14 cellular contexts compared by ENCODE assay signal in genomic region chr17:72219136-72219823, GRCh38.
DNase-seq lines count a peak whose midpoint lies in the region; ATAC-seq, FAIRE-seq and TF ChIP-seq lines count a peak whose summit lies in the region.
"Had no signal": no experiment of that assay in that cellular context is flagged by ENCODE, and none has a peak within 500 bp of the region (broad histone marks: within the 10 kb centered on the region; RNA-seq: fewer than 3 reads in every experiment).

No MANE protein-coding gene starts in this region.

- POLR2A ChIA-PET in IMR-90 (lab: Charles Lee; ENCODE audit: unreplicated experiment), result no interaction called here
- POLR2A ChIA-PET in RWPE1 (lab: Yijun Ruan, JAX; ENCODE audit: low non-redundant PET), result no interaction called here

- intact Hi-C loops in IMR-90 (cut with micrococcal nuclease), result no loop called here

- in situ Hi-C loops in IMR-90 (cut with MboI; ENCODE audit: low sequenced_read_pairs), result no loop called here

- ATAC-seq in IMR-90 (ENCODE audit: low read depth) (peak; percentile 21; the same call in 1 of the 2 replicates), GM21526 (IDR thresholded peaks at IDR 0.05; ENCODE audit: low FRiP score, unreplicated experiment) (no peak), HG02884 (IDR thresholded peaks at IDR 0.05; ENCODE audit: unreplicated experiment) (no peak)
- ATAC-seq: PC-3 had no signal

- H3K14ac ChIP-seq in IMR-90 (replicated peaks; ENCODE audit: low read depth, low read length), result no peak overlapping the region

- no peak overlapping the region for H2AK9ac ChIP-seq in IMR-90 (replicated peaks; ENCODE audit: low read depth, low read length, poor library complexity)

- H3K23ac ChIP-seq in IMR-90 (ENCODE audit: low read depth, low read length), result no peak overlapping the region

- no peak overlapping the region for H3K4ac ChIP-seq in IMR-90 (ENCODE audit: low read depth, low read length)

- H3K56ac ChIP-seq in IMR-90 (ENCODE audit: extremely low read depth, insufficient read depth, low read length), result no peak overlapping the region

- dilution Hi-C loops in IMR-90 (cut with HindIII; ENCODE audit: low sequenced_read_pairs, unreplicated experiment), result no loop called here

- no peak overlapping the region for H2BK120ac ChIP-seq in IMR-90 (ENCODE audit: low read depth, low read length)

- no peak for TF ChIP-seq RAD21 in IMR-90 (IDR thresholded peaks at IDR 0.05; ENCODE audit: low read length)

- H4K8ac ChIP-seq in IMR-90 (ENCODE audit: low read depth in 2 of 2, low read length in 2 of 2), result no peak overlapping the region

- H2AK5ac ChIP-seq in IMR-90 (ENCODE audit: low read depth, low read length), result no peak overlapping the region

- H3K27ac Mint-ChIP-seq in chondrocyte (ENCODE audit: unreplicated experiment), result no peak overlapping the region

- H2BK20ac ChIP-seq in IMR-90 (ENCODE audit: low read depth, low read length), result no peak overlapping the region

- no peak for TF ChIP-seq CTCF in IMR-90 (conservative IDR thresholded peaks at IDR 0.05; ENCODE audit: low read depth, low read length)
- TF ChIP-seq CTCF in chondrocyte (IDR thresholded peaks at IDR 0.05), result no peak
- TF ChIP-seq CTCF in kidney epithelial cell (IDR thresholded peaks at IDR 0.05; ENCODE audit: insufficient read depth, low read length, poor library complexity, severe bottlenecking), result no peak
- no peak for TF ChIP-seq CTCF in RWPE1 (conservative IDR thresholded peaks at IDR 0.05; ENCODE audit: low read depth)

- H2BK5ac ChIP-seq in IMR-90 (ENCODE audit: low read depth, low read length, poor library complexity, severe bottlenecking), result no peak overlapping the region

- peak overlapping the region; percentile 64 for H3K4me3 Mint-ChIP-seq in chondrocyte (ENCODE audit: unreplicated experiment)

- no peaks in the 10 kb centered on the region for H3K36me3 Mint-ChIP-seq in chondrocyte (ENCODE audit: low read depth)

- H3K4me3 ChIP-seq in IMR-90 (ENCODE audit: insufficient read depth, low read depth, low read length) (no peak overlapping the region), kidney epithelial cell (ENCODE audit: low read depth, low read length) (peak overlapping the region; percentile 22), small intestine (ENCODE audit: low read depth in 1 of 2, low read length in 2 of 2) (peak overlapping the region in 1 of 2 donors; percentile 21)

- 12% methylated on average over 5 of the region's 23 CpGs; no CpG with 5 or more reads in 1 of the 2 experiments for WGBS in IMR-90 (ENCODE audit: extremely low coverage in 2 of 2, insufficient read length in 1 of 2), 2 experiments
- WGBS in small intestine, 3 donors, result 1 to 5% (median 4%) methylated on average over 21 to 23 of the region's 23 CpGs

- H3K9me3 Mint-ChIP-seq in chondrocyte (ENCODE audit: low read depth), result no peaks in the 10 kb centered on the region

- H3K4me1 ChIP-seq in IMR-90 (ENCODE audit: control insufficient read depth, insufficient read depth, low read length) (peaks cover 4% of the 10 kb centered on the region; the same call in 1 of the 2 replicates), small intestine (ENCODE audit: control insufficient read depth in 2 of 2, insufficient read depth in 1 of 2, low read depth in 1 of 2, low read length in 1 of 2) (peaks cover 0 to 2% of the 10 kb centered on the region in 2 donors)

- H4K20me1 ChIP-seq in IMR-90 (ENCODE audit: insufficient read depth, low read length), result no peaks in the 10 kb centered on the region

- no peak overlapping the region for H2AFZ ChIP-seq in IMR-90 (replicated peaks; ENCODE audit: low read length, poor library complexity)

- no peak overlapping the region for H4K91ac ChIP-seq in IMR-90 (ENCODE audit: insufficient read depth, low read depth, low read length)

- H3K27me3 ChIP-seq in IMR-90 (ENCODE audit: control insufficient read depth, insufficient read depth, low read length) (peaks cover 39% of the 10 kb centered on the region), kidney epithelial cell (ENCODE audit: control insufficient read depth, insufficient read depth, low read length) (peaks cover 19% of the 10 kb centered on the region), small intestine (ENCODE audit: control insufficient read depth in 2 of 2, insufficient read depth in 2 of 2, low read length in 2 of 2) (peaks cover 0 to 5% of the 10 kb centered on the region in 2 donors)

- peaks cover 18% of the 10 kb centered on the region for H3K4me1 Mint-ChIP-seq in chondrocyte (ENCODE audit: low read depth)

- no peak overlapping the region for H2BK15ac ChIP-seq in IMR-90 (ENCODE audit: low read depth, low read length)

- no peak overlapping the region for H4K5ac ChIP-seq in IMR-90 (ENCODE audit: low read depth, low read length)

- FAIRE-seq in small intestine (lab: Jason Lieb, UNC), result no peak
- FAIRE-seq: HTR-8/SVneo, keratinocyte had no signal

- DNase-seq in IMR-90 (no peak), chondrocyte (ENCODE audit: low spot score) (no peak), kidney epithelial cell (ENCODE audit: low read depth) (no peak), small intestine (peak; percentile 56), RWPE1 (ENCODE audit: low spot score) (no peak)
- DNase-seq: activated CD4-positive, alpha-beta T cell treated with anti-CD3 and anti-CD28 coated beads for 1 hour; NCI-H2171; PC-3; substantia nigra; T-helper 1 cell had no signal

- peaks cover 38% of the 10 kb centered on the region for H3K27me3 Mint-ChIP-seq in chondrocyte (ENCODE audit: low read depth)

- no peaks in the 10 kb centered on the region for H3K9me1 ChIP-seq in IMR-90 (ENCODE audit: insufficient read depth, low read length)

- H3K79me1 ChIP-seq in IMR-90 (ENCODE audit: low read depth in 1 of 2, low read length in 2 of 2), result no peaks in the 10 kb centered on the region

- TF ChIP-seq POLR2A in IMR-90 (IDR thresholded peaks at IDR 0.05; ENCODE audit: low read depth, low read length), result no peak

- H3K9ac ChIP-seq in IMR-90 (ENCODE audit: low read depth, low read length), result no peak overlapping the region

- H3K36me3 ChIP-seq in IMR-90 (ENCODE audit: control insufficient read depth, insufficient read depth, low read length) (no peaks in the 10 kb centered on the region), kidney epithelial cell (ENCODE audit: control insufficient read depth, insufficient read depth, low read length) (no peaks in the 10 kb centered on the region), small intestine (ENCODE audit: control insufficient read depth in 2 of 2, insufficient read depth in 2 of 2, low read length in 2 of 2) (no peaks in the 10 kb centered on the region)

- H3K27ac ChIP-seq in IMR-90 (ENCODE audit: insufficient read depth, low read length) (no peak overlapping the region), small intestine (ENCODE audit: low read depth in 1 of 2, low read length in 1 of 2) (peak overlapping the region; percentile 1 to 37), RWPE1 (no peak overlapping the region)

- peak overlapping the region; percentile 36; the same call in 1 of the 2 replicates for H3K4me2 ChIP-seq in IMR-90 (ENCODE audit: low read depth, low read length)

- H3K9me3 ChIP-seq in IMR-90 (ENCODE audit: control insufficient read depth, insufficient read depth, low read length) (peaks cover 6% of the 10 kb centered on the region), small intestine (ENCODE audit: control insufficient read depth, low read depth) (no peaks in the 10 kb centered on the region)

- no TSS peak for BruUV-seq in IMR-90 (replicated peaks; lab: Mats Ljungman, UMichigan)

- CTCF ChIA-PET in IMR-90 (lab: Yijun Ruan, JAX), result no interaction called here
- CTCF ChIA-PET in RWPE1 (lab: Yijun Ruan, JAX), result no interaction called here

- H3K18ac ChIP-seq in IMR-90 (ENCODE audit: low read depth, low read length), result no peak overlapping the region

TF ChIP-seq in IMR-90, 13 proteins besides CTCF, POLR2A, EP300 and RAD21:
- TF ChIP-seq RCOR1 (IDR thresholded peaks at IDR 0.05; ENCODE audit: insufficient replicate concordance, low read length) (no peak), NFE2L2 (IDR thresholded peaks at IDR 0.05; ENCODE audit: low read depth, low read length) (no peak), MAFK (IDR thresholded peaks at IDR 0.05; ENCODE audit: low read depth, low read length) (no peak), USF2 (IDR thresholded peaks at IDR 0.05; ENCODE audit: low read depth, low read length) (no peak), FOS (IDR thresholded peaks at IDR 0.05; ENCODE audit: low read depth, low read length) (no peak), MXI1 (IDR thresholded peaks at IDR 0.05; ENCODE audit: borderline replicate concordance, low read depth, low read length) (no peak), CHD1 (IDR thresholded peaks at IDR 0.05; ENCODE audit: low read depth, low read length) (no peak), BHLHE40 (IDR thresholded peaks at IDR 0.05; ENCODE audit: low read depth, low read length) (no peak), CEBPB (IDR thresholded peaks at IDR 0.05; ENCODE audit: low read depth, low read length) (no peak), MAZ (IDR thresholded peaks at IDR 0.05; ENCODE audit: borderline replicate concordance, low read depth, low read length) (no peak), RFX5 (IDR thresholded peaks at IDR 0.05; ENCODE audit: low read depth, low read length) (no peak), SMC3 (IDR thresholded peaks at IDR 0.05; ENCODE audit: low read depth, low read length) (no peak)
- TF ChIP-seq, protein P1, sequence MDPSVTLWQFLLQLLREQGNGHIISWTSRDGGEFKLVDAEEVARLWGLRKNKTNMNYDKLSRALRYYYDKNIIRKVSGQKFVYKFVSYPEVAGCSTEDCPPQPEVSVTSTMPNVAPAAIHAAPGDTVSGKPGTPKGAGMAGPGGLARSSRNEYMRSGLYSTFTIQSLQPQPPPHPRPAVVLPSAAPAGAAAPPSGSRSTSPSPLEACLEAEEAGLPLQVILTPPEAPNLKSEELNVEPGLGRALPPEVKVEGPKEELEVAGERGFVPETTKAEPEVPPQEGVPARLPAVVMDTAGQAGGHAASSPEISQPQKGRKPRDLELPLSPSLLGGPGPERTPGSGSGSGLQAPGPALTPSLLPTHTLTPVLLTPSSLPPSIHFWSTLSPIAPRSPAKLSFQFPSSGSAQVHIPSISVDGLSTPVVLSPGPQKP (IDR thresholded peaks at IDR 0.05; ENCODE audit: borderline replicate concordance, low read depth, low read length), result no peak

Comparison
In these comparisons a context has a peak if more than half of its experiments do, and no peak if none do; other contexts are left out.
1. H3K27ac ChIP-seq: peak in small intestine (2 of 2); none in IMR-90 (single experiment) and RWPE1 (single experiment).